8 cellular contexts compared by ENCODE assay signal in genomic region chr4:128454281-128455075, GRCh38.
A peak's percentile ranks its signal among the peaks of the same experiment; 100 is the strongest.
DNase-seq lines count a peak whose midpoint lies in the region; ATAC-seq and TF ChIP-seq lines count a peak whose summit lies in the region.

No MANE protein-coding gene starts in this region.

- H3K4me1 ChIP-seq in right atrium auricular region (peaks cover 0 to 14% of the 10 kb centered on the region in 2 donors), sigmoid colon (peaks cover 0 to 48% (median 30%) of the 10 kb centered on the region in 4 donors)

- peak; percentile 90 for DNase-seq in A172 (ENCODE audit: low spot score)
- DNase-seq in NCI-H146 treated with DMSO at 0.1 percent for 48 hours (lab: John Stamatoyannopoulos, UW; ENCODE audit: unreplicated experiment): peak; percentile 10
- peak; percentile 30 for DNase-seq in T follicular helper cell (ENCODE audit: low read depth)
- peak in 48 of 56 donors; percentile 3 to 75 (median 40) for DNase-seq in amygdala (lab: John Stamatoyannopoulos, UW)
- peak; percentile 92 for DNase-seq in right atrium auricular region (ENCODE audit: low spot score)
- DNase-seq in sigmoid colon: peak; percentile 95

- 29 to 31% methylated on average over 13 of the region's 13 CpGs for WGBS in sigmoid colon, 2 donors

- ATAC-seq in GM18505 (IDR thresholded peaks at IDR 0.05; ENCODE audit: unreplicated experiment): peak; percentile 99
- ATAC-seq in HG02938 (IDR thresholded peaks at IDR 0.05; ENCODE audit: unreplicated experiment): peak; percentile 98

- TF ChIP-seq POLR2A in GM18505 (IDR thresholded peaks at IDR 0.05; ENCODE audit: borderline replicate concordance, extremely low read depth, insufficient read depth, insufficient read length) (no peak), sigmoid colon (IDR thresholded peaks at IDR 0.05) (no peak)

- peak overlapping the region in 1 of 2 donors; percentile 9 for H3K27ac ChIP-seq in right atrium auricular region
- H3K27ac ChIP-seq in sigmoid colon: peak overlapping the region in 2 of 4 donors; percentile 27 to 49

- intact Hi-C loops in sigmoid colon (cut with DNase I): loop anchor here (1.0 to 5.0 kb wide), 6 partner anchors 98 to 638 kb away; partner anchors contain the start of genes JADE1, PGRMC2 and SCLT1

- no peak for TF ChIP-seq EP300 in sigmoid colon (IDR thresholded peaks at IDR 0.05)

- H3K9me3 ChIP-seq in right atrium auricular region (no peaks in the 10 kb centered on the region), sigmoid colon (no peaks in the 10 kb centered on the region)

- H3K4me3 ChIP-seq in right atrium auricular region: no peak overlapping the region
- H3K4me3 ChIP-seq in sigmoid colon: no peak overlapping the region

- H3K36me3 ChIP-seq in right atrium auricular region: no peaks in the 10 kb centered on the region
- no peaks in the 10 kb centered on the region for H3K36me3 ChIP-seq in sigmoid colon

- TF ChIP-seq CTCF in right atrium auricular region (IDR thresholded peaks at IDR 0.05) (peak; percentile 81 to 85), sigmoid colon (IDR thresholded peaks at IDR 0.05) (peak; percentile 73 to 86 (median 76))

- H3K27me3 ChIP-seq in right atrium auricular region (no peaks in the 10 kb centered on the region), sigmoid colon (no peaks in the 10 kb centered on the region)

Comparison
In these comparisons a context has a peak if more than half of its experiments do, and no peak if none do; other contexts are left out.
1. DNase-seq: peak in every context shown above with its lines; median percentile 95 in sigmoid colon; 92 in right atrium auricular region; 90 in A172; 40 in amygdala; 30 in T follicular helper cell; 10 in NCI-H146 treated with DMSO at 0.1 percent for 48 hours.